Comparison of ENCODE assay signal across 8 cellular contexts in the genomic region with DNA sequence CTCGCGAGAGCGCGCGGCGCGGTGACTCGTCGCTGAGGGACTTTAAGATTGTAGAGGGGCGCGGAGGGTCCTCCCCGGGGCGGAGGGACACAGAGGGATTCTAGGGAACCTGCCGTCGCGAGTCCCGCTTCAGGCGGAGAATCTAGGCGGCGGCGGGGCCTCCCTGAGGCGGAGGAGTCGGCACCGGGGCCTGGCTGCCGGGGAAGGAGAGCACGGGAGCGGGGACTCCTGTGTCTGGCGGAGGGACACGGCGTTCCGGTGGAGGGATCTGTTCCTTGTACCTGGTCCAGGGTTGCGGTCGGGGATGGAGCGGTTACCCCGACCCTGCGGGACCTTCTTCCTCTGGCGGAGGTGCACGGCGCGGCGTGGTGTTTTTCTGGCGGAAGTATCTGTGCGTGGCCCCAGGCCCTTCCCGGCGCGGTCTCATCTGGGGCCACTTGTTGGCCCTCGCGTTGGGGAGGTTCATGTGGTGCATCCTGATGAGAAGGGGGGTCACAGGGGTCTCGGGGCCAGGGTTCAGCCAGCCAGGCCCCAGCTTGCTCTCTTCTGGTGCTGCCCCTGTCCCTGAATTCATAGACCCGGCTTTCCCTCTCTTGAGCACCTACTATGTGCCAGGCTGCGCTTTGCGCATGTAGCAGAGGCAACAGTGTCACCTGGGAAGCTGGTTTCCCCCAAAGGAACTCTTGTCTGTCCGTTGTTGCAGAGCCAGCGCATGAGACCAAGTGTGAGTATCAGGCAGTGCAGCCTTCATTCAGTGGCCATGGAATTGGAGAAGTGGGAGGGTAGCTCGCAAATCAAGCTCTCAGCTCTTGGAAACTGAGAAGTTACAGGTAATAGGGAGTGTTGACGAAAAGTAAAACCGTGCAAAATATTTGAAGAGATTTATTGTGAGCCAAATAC. TPM values are rescaled to one million over a fixed set of nuclear protein-coding genes. Genes with fewer than 3 reads are reported as not detected.
A peak's percentile ranks its signal among the peaks of the same experiment; 100 is the strongest.
DNase-seq lines count a peak whose midpoint lies in the region; ATAC-seq and TF ChIP-seq lines count a peak whose summit lies in the region.

No MANE protein-coding gene starts in this region.

- peak overlapping the region; percentile 26 to 93 (median 84) for H3K4me3 ChIP-seq in heart right ventricle

- H3K9me3 ChIP-seq in heart right ventricle, result no peaks in the 10 kb centered on the region

- peaks cover 37% of the 10 kb centered on the region for H3K36me3 Mint-ChIP-seq in activated naive CD8-positive, alpha-beta T cell treated with anti-CD3 and anti-CD28 coated beads, Interleukin-2, amount 50 U/mL, for 24 hours (ENCODE audit: low read depth)
- H3K36me3 Mint-ChIP-seq in progenitor cell of endocrine pancreas (ENCODE audit: insufficient read depth), result peaks cover 7% of the 10 kb centered on the region

- TF ChIP-seq POLR2A in GM10847 (IDR thresholded peaks at IDR 0.05; ENCODE audit: extremely low read depth, insufficient read length), result peak; percentile 63

- peaks cover 47% of the 10 kb centered on the region for H3K4me1 Mint-ChIP-seq in activated naive CD8-positive, alpha-beta T cell treated with anti-CD3 and anti-CD28 coated beads, Interleukin-2, amount 50 U/mL, for 24 hours
- peaks cover 25% of the 10 kb centered on the region for H3K4me1 Mint-ChIP-seq in progenitor cell of endocrine pancreas (ENCODE audit: low read depth)

- no peaks in the 10 kb centered on the region for H3K27me3 Mint-ChIP-seq in activated naive CD8-positive, alpha-beta T cell treated with anti-CD3 and anti-CD28 coated beads, Interleukin-2, amount 50 U/mL, for 24 hours
- H3K27me3 Mint-ChIP-seq in progenitor cell of endocrine pancreas, result no peaks in the 10 kb centered on the region

- H3K4me3 Mint-ChIP-seq in activated naive CD8-positive, alpha-beta T cell treated with anti-CD3 and anti-CD28 coated beads, Interleukin-2, amount 50 U/mL, for 24 hours, result peak overlapping the region; percentile 98
- H3K4me3 Mint-ChIP-seq in progenitor cell of endocrine pancreas (ENCODE audit: low read depth), result peak overlapping the region; percentile 77

- H3K27me3 ChIP-seq in heart right ventricle, result no peaks in the 10 kb centered on the region

- intact Hi-C loops in heart right ventricle (cut with DNase I), result loop anchor here in 1 of 10 donors (10.0 kb wide), 1 partner anchor 713 kb away; no protein-coding TSS in a partner anchor

- peak; percentile 36 for DNase-seq in NCI-H1048 (lab: John Stamatoyannopoulos, UW)
- DNase-seq in SKM-1 treated with dmso at 0.1 percent for 144 hours (lab: John Stamatoyannopoulos, UW; ENCODE audit: unreplicated experiment), result peak; percentile 79
- DNase-seq in activated naive CD8-positive, alpha-beta T cell treated with anti-CD3 and anti-CD28 coated beads, Interleukin-2, amount 50 U/mL, for 24 hours, result peak; percentile 82
- peak; percentile 74 to 79 for DNase-seq in heart right ventricle
- DNase-seq in progenitor cell of endocrine pancreas (ENCODE audit: low spot score, unreplicated experiment), result peak; percentile 86
- DNase-seq in ureter (ENCODE audit: low spot score), result peak; percentile 84

- ATAC-seq in HG02588 (IDR thresholded peaks at IDR 0.05; ENCODE audit: unreplicated experiment), result peak; percentile 35
- ATAC-seq in activated naive CD8-positive, alpha-beta T cell treated with anti-CD3 and anti-CD28 coated beads, Interleukin-2, amount 50 U/mL, for 24 hours, result peak; percentile 58
- ATAC-seq in heart right ventricle, result peak; percentile 44 to 82 (median 58)

- no peak for TF ChIP-seq CTCF in heart right ventricle (IDR thresholded peaks at IDR 0.05)
- TF ChIP-seq CTCF in progenitor cell of endocrine pancreas (IDR thresholded peaks at IDR 0.05; ENCODE audit: unreplicated experiment), result no peak

- H3K36me3 ChIP-seq in heart right ventricle, result peaks cover 0 to 29% (median 0%) of the 10 kb centered on the region in 9 donors

- 3% methylated on average over 56 to 57 of the region's 57 CpGs for WGBS in heart right ventricle, 2 donors

- H3K27ac ChIP-seq in heart right ventricle, result peak overlapping the region; percentile 92 to 100 (median 99)

- no peaks in the 10 kb centered on the region for H3K9me3 Mint-ChIP-seq in activated naive CD8-positive, alpha-beta T cell treated with anti-CD3 and anti-CD28 coated beads, Interleukin-2, amount 50 U/mL, for 24 hours
- H3K9me3 Mint-ChIP-seq in progenitor cell of endocrine pancreas (ENCODE audit: low read depth), result no peaks in the 10 kb centered on the region

- H3K27ac Mint-ChIP-seq in activated naive CD8-positive, alpha-beta T cell treated with anti-CD3 and anti-CD28 coated beads, Interleukin-2, amount 50 U/mL, for 24 hours, result peak overlapping the region; percentile 96
- peak overlapping the region; percentile 100 for H3K27ac Mint-ChIP-seq in progenitor cell of endocrine pancreas

- H3K4me1 ChIP-seq in heart right ventricle, result peaks cover 4 to 45% (median 36%) of the 10 kb centered on the region in 9 donors

RNA-seq across cellular contexts. Expression of a gene that starts 0.6 kb away (rescaled TPM):
- 1 to 10 TPM; 4.3 to 8.7 (median 6.0) TPM for total RNA-seq in heart right ventricle
- polyA plus RNA-seq in heart right ventricle, result 1 to 10 TPM; 1.0 to 1.5 TPM
- 17.3 and 17.9 TPM in 2 replicates for total RNA-seq in progenitor cell of endocrine pancreas
- 5.9 TPM for total RNA-seq in ureter

RNA-seq across cellular contexts. Expression of a gene that starts 41.5 kb away (rescaled TPM):
- not detected for total RNA-seq in heart right ventricle
- polyA plus RNA-seq in heart right ventricle, result not detected
- total RNA-seq in progenitor cell of endocrine pancreas, result 0.31 TPM in 1 of 2 replicates, not detected in the other
- total RNA-seq in ureter, result 0.31 TPM

Comparison
In these comparisons a context has a peak if more than half of its experiments do, and no peak if none do; other contexts are left out.
1. Peak in every context shown above with its lines: DNase-seq, ATAC-seq, H3K4me3 ChIP-seq and H3K27ac ChIP-seq.
2. DNase-seq: peak in every context shown above with its lines; median percentile 86 in progenitor cell of endocrine pancreas; 84 in ureter; 82 in activated naive CD8-positive, alpha-beta T cell treated with anti-CD3 and anti-CD28 coated beads, Interleukin-2, amount 50 U/mL, for 24 hours; 79 in SKM-1 treated with dmso at 0.1 percent for 144 hours; 76 in heart right ventricle; 36 in NCI-H1048.